8 cellular contexts compared by ENCODE assay signal in the genomic region with DNA sequence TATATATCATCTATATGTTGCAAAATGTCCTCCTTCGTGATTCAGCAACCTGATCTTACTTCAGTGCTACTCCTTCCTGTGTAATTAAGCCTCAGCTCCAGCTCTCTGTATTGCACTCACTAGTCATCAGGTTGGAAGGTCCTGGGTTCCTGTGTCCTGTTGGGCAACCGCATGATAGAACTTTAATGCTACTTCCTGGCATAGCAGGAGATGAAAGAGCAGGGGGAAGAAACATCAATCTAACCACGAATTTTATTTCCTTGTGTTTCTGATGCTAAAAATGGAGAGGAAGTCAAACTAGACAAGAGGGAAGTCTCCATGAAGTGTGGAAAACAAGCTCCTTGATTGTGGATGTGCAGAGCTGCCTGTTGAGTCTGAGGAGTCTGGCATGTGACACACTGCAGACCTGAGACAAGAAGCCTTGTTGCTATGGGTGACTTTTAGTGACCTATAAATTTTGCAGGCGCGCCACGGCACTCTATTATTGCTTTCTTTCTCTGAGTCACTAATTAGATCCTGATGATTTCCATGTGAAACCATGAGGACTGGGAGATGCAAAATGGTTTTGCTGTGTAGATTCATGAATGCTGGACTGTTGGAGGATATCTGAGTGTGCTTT. TPM values are rescaled to one million over a fixed set of nuclear protein-coding genes. Genes with fewer than 3 reads are reported as not detected.
DNase-seq lines count a peak whose midpoint lies in the region; ATAC-seq and TF ChIP-seq lines count a peak whose summit lies in the region.

No MANE protein-coding gene starts in this region.

- H3K4me3 ChIP-seq in astrocyte of the cerebellum (ENCODE audit: low read depth, low read length) = no peak overlapping the region
- H3K4me3 ChIP-seq in mesendoderm (ENCODE audit: low read length) = no peak overlapping the region

- no CpG with 5 or more reads among the region's 6 CpGs for WGBS in mesendoderm (ENCODE audit: extremely low coverage, insufficient coverage, low lambda C conversion rate)

- H3K4ac ChIP-seq in mesendoderm (ENCODE audit: low read depth, low read length) = no peak overlapping the region

- no peaks in the 10 kb centered on the region for H3K79me1 ChIP-seq in mesendoderm (ENCODE audit: low read length)

- no peak overlapping the region for H2BK5ac ChIP-seq in mesendoderm (ENCODE audit: low read length)

- no peak overlapping the region for H3K9ac ChIP-seq in mesendoderm (ENCODE audit: low read length)

- DNase-seq in Ammon's horn (ENCODE audit: low spot score) = peak; percentile 52
- peak; percentile 72 for DNase-seq in LHCN-M2 (ENCODE audit: low read depth)
- peak; percentile 65 for DNase-seq in astrocyte of the cerebellum (ENCODE audit: low read depth)
- peak; percentile 90 for DNase-seq in kidney tubule cell (ENCODE audit: low spot score)
- DNase-seq in activated effector memory CD4-positive, alpha-beta T cell treated with anti-CD3 and anti-CD28 coated beads, Interleukin-2, amount 50 U/mL, for 16 hours = no peak
- no peak for DNase-seq in NCI-H524 treated with DMSO at 0.1 percent for 48 hours (lab: John Stamatoyannopoulos, UW)
- no peak for DNase-seq in mesendoderm

- H3K4me2 ChIP-seq in mesendoderm (ENCODE audit: low read length) = no peak overlapping the region

- H4K5ac ChIP-seq in mesendoderm (ENCODE audit: low read length) = no peak overlapping the region

- H3K79me2 ChIP-seq in mesendoderm (ENCODE audit: control insufficient read depth, insufficient read depth, low read length) = no peaks in the 10 kb centered on the region

- H4K8ac ChIP-seq in mesendoderm (ENCODE audit: low read depth, low read length) = no peak overlapping the region

- no peaks in the 10 kb centered on the region for H3K4me1 ChIP-seq in mesendoderm (ENCODE audit: control insufficient read depth, low read depth, low read length)

- H3K27me3 ChIP-seq in mesendoderm (ENCODE audit: insufficient read depth, low read length, poor library complexity) = no peaks in the 10 kb centered on the region

- no peak overlapping the region for H3K27ac ChIP-seq in mesendoderm (ENCODE audit: low read depth, low read length)

- no peak overlapping the region for H3K18ac ChIP-seq in mesendoderm (ENCODE audit: low read length)

- H2BK120ac ChIP-seq in mesendoderm (ENCODE audit: low read depth, low read length) = no peak overlapping the region

- no peak overlapping the region for H3K56ac ChIP-seq in mesendoderm (ENCODE audit: low read length)

- no peak overlapping the region for H2AK5ac ChIP-seq in mesendoderm (ENCODE audit: low read length)

- in situ Hi-C loops in astrocyte of the cerebellum (cut with HindIII; ENCODE audit: low sequenced_read_pairs) = no loop called here

- H3K36me3 ChIP-seq in mesendoderm (ENCODE audit: control insufficient read depth, insufficient read depth, low read length) = peaks cover 2% of the 10 kb centered on the region

- no peak overlapping the region for H3K23ac ChIP-seq in mesendoderm (ENCODE audit: low read length)

- H2BK15ac ChIP-seq in mesendoderm (replicated peaks; ENCODE audit: low read depth) = no peak overlapping the region

- TF ChIP-seq CTCF in astrocyte of the cerebellum (IDR thresholded peaks at IDR 0.05; ENCODE audit: low read depth, low read length, missing control alignments) = no peak

- ATAC-seq in HG03108 (IDR thresholded peaks at IDR 0.05; ENCODE audit: unreplicated experiment) = no peak

RNA-seq across cellular contexts. Expression of gene IGSF6, which starts 25.6 kb away (rescaled TPM):
- total RNA-seq in LHCN-M2 (2014; rRNA removed) = not detected in 2 replicates
- polyA plus RNA-seq in LHCN-M2 (2012) = 0.17 TPM
- not detected for polyA plus RNA-seq in mesendoderm (2013, experiment 1 of 2)
- not detected for polyA plus RNA-seq in mesendoderm (2013, experiment 2 of 2)

RNA-seq across cellular contexts. Expression of gene METTL9, which starts 27.4 kb away (rescaled TPM):
- total RNA-seq in LHCN-M2 (2014; rRNA removed) = 190 and 216 TPM in 2 replicates
- polyA plus RNA-seq in LHCN-M2 (2012) = 69.7 TPM
- polyA plus RNA-seq in mesendoderm (2013, experiment 1 of 2) = 77.6 TPM
- 77.8 TPM for polyA plus RNA-seq in mesendoderm (2013, experiment 2 of 2)

RNA-seq across cellular contexts. Expression of gene OTOA, which starts 37.0 kb away (rescaled TPM):
- total RNA-seq in LHCN-M2 (2014; rRNA removed) = 0.06 TPM in 1 of 2 replicates, not detected in the other
- polyA plus RNA-seq in LHCN-M2 (2012) = not detected
- 0.03 TPM for polyA plus RNA-seq in mesendoderm (2013, experiment 1 of 2)
- polyA plus RNA-seq in mesendoderm (2013, experiment 2 of 2) = 0.04 TPM

Comparison
In these comparisons a context has a peak if more than half of its experiments do, and no peak if none do; other contexts are left out.
1. DNase-seq: peak in Ammon's horn (single experiment), LHCN-M2 (single experiment), astrocyte of the cerebellum (single experiment) and kidney tubule cell (single experiment); none in activated effector memory CD4-positive, alpha-beta T cell treated with anti-CD3 and anti-CD28 coated beads, Interleukin-2, amount 50 U/mL, for 16 hours (single experiment), NCI-H524 treated with DMSO at 0.1 percent for 48 hours (single experiment) and mesendoderm (single experiment).